14 cellular contexts compared by ENCODE assay signal in the genomic region with DNA sequence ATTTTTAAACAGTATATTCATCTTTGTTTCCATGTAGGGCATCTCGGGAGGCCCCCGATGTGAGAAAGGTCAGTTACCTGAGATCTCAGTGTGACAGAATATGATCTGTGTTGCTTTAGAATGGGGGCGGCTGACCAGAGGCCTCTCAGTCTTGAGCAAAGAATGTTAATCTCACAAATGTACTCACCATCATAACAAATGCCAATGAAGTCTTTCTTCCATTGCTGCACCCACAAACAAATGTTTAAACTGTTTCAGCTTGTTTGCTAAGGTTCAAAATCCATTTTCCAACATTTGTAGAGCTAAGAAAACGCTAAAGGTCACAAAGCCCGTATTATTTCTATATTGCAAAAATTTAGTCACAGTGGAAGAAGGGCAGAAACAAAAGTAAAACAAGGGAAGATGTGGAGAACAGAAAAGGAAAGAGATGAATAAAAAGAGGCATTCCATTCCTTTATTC. TPM values are rescaled to one million over a fixed set of nuclear protein-coding genes. Genes with fewer than 3 reads are reported as not detected.
DNase-seq lines count a peak whose midpoint lies in the region; ATAC-seq and TF ChIP-seq lines count a peak whose summit lies in the region.
"Had no signal": no experiment of that assay in that cellular context is flagged by ENCODE, and none has a peak within 500 bp of the region (broad histone marks: within the 10 kb centered on the region; RNA-seq: fewer than 3 reads in every experiment).

No MANE protein-coding gene starts in this region.

- no peaks in the 10 kb centered on the region for H3K9me3 Mint-ChIP-seq in osteocyte (ENCODE audit: unreplicated experiment)
- H3K9me3 Mint-ChIP-seq: CD4-positive, CD25-positive, alpha-beta regulatory T cell; HFFc6 had no signal

- no peak overlapping the region for H3K4me3 ChIP-seq in MG63
- H3K4me3 ChIP-seq in hepatocyte, result no peak overlapping the region
- no peak overlapping the region for H3K4me3 ChIP-seq in testis
- H3K4me3 ChIP-seq: GM12878, HAP-1, K562 had no signal

- H3K4me2 ChIP-seq in hepatocyte, result peak overlapping the region; percentile 59

- H3K4me3 Mint-ChIP-seq in osteocyte (ENCODE audit: unreplicated experiment), result peak overlapping the region; percentile 0
- H3K4me3 Mint-ChIP-seq: CD4-positive, CD25-positive, alpha-beta regulatory T cell; HFFc6 had no signal

- H3K36me3 Mint-ChIP-seq in osteocyte (ENCODE audit: unreplicated experiment), result no peaks in the 10 kb centered on the region
- H3K36me3 Mint-ChIP-seq: CD4-positive, CD25-positive, alpha-beta regulatory T cell had no signal

- TF ChIP-seq CTCF in C4-2B (conservative IDR thresholded peaks at IDR 0.05) (no peak), hepatocyte (IDR thresholded peaks at IDR 0.05; ENCODE audit: poor library complexity) (no peak), osteocyte (IDR thresholded peaks at IDR 0.05) (no peak), testis (IDR thresholded peaks at IDR 0.05) (no peak), omental fat pad (IDR thresholded peaks at IDR 0.05) (no peak)

- TF ChIP-seq POLR2A in testis (IDR thresholded peaks at IDR 0.05), result no peak

- peaks cover 11% of the 10 kb centered on the region for H3K79me2 ChIP-seq in hepatocyte

- H3K4me1 Mint-ChIP-seq in osteocyte (ENCODE audit: unreplicated experiment), result peaks cover 81% of the 10 kb centered on the region
- H3K4me1 Mint-ChIP-seq: CD4-positive, CD25-positive, alpha-beta regulatory T cell had no signal

- no peak for ATAC-seq in omental fat pad (ENCODE audit: low FRiP score)

- H2AFZ ChIP-seq in hepatocyte, result no peak overlapping the region

- whole genome bisulfite sequencing in hepatocyte (ENCODE audit: low lambda C conversion rate, missing lambda C conversion rate), result 58% methylated on average over 5 of the region's 5 CpGs
- WGBS in testis, 2 donors, result 71% methylated on average over 5 of the region's 5 CpGs

- no peaks in the 10 kb centered on the region for H4K20me1 ChIP-seq in hepatocyte (ENCODE audit: insufficient read depth, poor library complexity, severe bottlenecking)

- H3K27ac Mint-ChIP-seq in osteocyte (ENCODE audit: unreplicated experiment), result peak overlapping the region; percentile 91
- H3K27ac Mint-ChIP-seq: CD4-positive, CD25-positive, alpha-beta regulatory T cell; HFFc6 had no signal

- DNase-seq in MG63, result peak; percentile 49
- no peak for DNase-seq in hepatocyte (ENCODE audit: low spot score)
- DNase-seq in osteocyte (ENCODE audit: extremely low spot score, unreplicated experiment), result no peak
- DNase-seq in HUDEP-2 (lab: John Stamatoyannopoulos, UW; ENCODE audit: unreplicated experiment in 76 of 76), result no peak
- DNase-seq in nucleus accumbens (lab: John Stamatoyannopoulos, UW), result no peak
- no peak for DNase-seq in testis
- DNase-seq in omental fat pad (ENCODE audit: low spot score), result no peak
- DNase-seq: CD4-positive, CD25-positive, alpha-beta regulatory T cell; DMS79; HFFc6 had no signal

- no peaks in the 10 kb centered on the region for H3K9me2 ChIP-seq in hepatocyte (replicated peaks; ENCODE audit: insufficient read depth)

- H3K4me1 ChIP-seq in hepatocyte (ENCODE audit: insufficient read depth) (peaks cover 46% of the 10 kb centered on the region), testis (peaks cover 8% of the 10 kb centered on the region)
- H3K4me1 ChIP-seq: HAP-1 had no signal

- no peaks in the 10 kb centered on the region for H3K9me3 ChIP-seq in MG63
- H3K9me3 ChIP-seq in hepatocyte (ENCODE audit: low read depth), result no peaks in the 10 kb centered on the region
- no peaks in the 10 kb centered on the region for H3K9me3 ChIP-seq in testis
- H3K9me3 ChIP-seq: HAP-1 had no signal

- H3K27me3 ChIP-seq in MG63, result no peaks in the 10 kb centered on the region
- H3K27me3 ChIP-seq in hepatocyte, result no peaks in the 10 kb centered on the region
- no peaks in the 10 kb centered on the region for H3K27me3 ChIP-seq in testis

- H3K36me3 ChIP-seq in MG63, result peaks cover 7% of the 10 kb centered on the region; the same call in 1 of the 2 replicates
- H3K36me3 ChIP-seq in hepatocyte (replicated peaks; ENCODE audit: insufficient read depth, low read depth), result no peaks in the 10 kb centered on the region
- no peaks in the 10 kb centered on the region for H3K36me3 ChIP-seq in testis (ENCODE audit: low read depth, missing control alignments)
- H3K36me3 ChIP-seq: HAP-1 had no signal

- H3K27ac ChIP-seq in C4-2B, result peak overlapping the region; percentile 50; the same call in 1 of the 2 replicates
- H3K27ac ChIP-seq in hepatocyte, result peak overlapping the region; percentile 69
- H3K27ac ChIP-seq in testis, result no peak overlapping the region

- no peaks in the 10 kb centered on the region for H3K27me3 Mint-ChIP-seq in osteocyte (ENCODE audit: unreplicated experiment)

- intact Hi-C loops in testis (cut with DNase I; ENCODE audit: low total_unique reads), result no loop called here

RNA-seq across cellular contexts. Expression of a gene that starts 31.8 kb away (rescaled TPM):
- 41.8 and 56.3 TPM in 2 replicates for total RNA-seq in MG63 (2014; rRNA removed; shearing (Covaris generic); ENCODE audit: low replicate concordance)
- total RNA-seq in hepatocyte (20.8 and 24.8 TPM in 2 replicates), osteocyte (55.1 and 57.0 TPM in 2 replicates), testis (10 to 100 TPM; 25.0 to 30.7 TPM), omental fat pad (1 to 10 TPM in 1 of 4 donors, under 1 TPM in 3; 0.13 to 1.3 (median 0.63) TPM)
- polyA plus RNA-seq in hepatocyte (13.6 and 13.9 TPM in 2 replicates), testis (ENCODE audit: insufficient read depth, low read depth, low replicate concordance) (26.7 TPM)
- total RNA-seq: CD4-positive, CD25-positive, alpha-beta regulatory T cell; GM12878 had no signal
- polyA plus RNA-seq: CD4-positive, CD25-positive, alpha-beta regulatory T cell had no signal

Comparison
In these comparisons a context has a peak if more than half of its experiments do, and no peak if none do; other contexts are left out.
1. H3K27ac ChIP-seq: peak in C4-2B (single experiment) and hepatocyte (single experiment); none in testis (0 of 2).